8 cellular contexts compared by ENCODE assay signal in the genomic region with DNA sequence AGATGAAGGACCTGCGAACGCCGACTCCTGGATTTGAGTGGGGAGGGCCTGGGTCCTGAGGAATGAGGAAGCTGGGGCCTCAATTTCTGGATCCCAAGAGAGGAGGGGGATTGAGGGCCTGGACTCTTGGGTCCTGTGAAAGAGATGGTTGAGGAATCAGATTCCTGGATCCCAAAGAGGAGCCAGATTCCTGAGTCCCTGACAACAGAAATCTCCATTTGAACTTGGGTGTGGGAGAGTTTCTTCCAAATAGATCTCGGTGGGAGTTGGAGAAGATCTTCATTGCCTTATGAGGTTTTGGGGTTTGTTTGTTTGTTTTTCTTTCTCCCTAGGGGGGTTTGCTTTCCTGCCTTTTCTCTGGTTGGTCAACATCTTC. TPM values are rescaled to one million over a fixed set of nuclear protein-coding genes. Genes with fewer than 3 reads are reported as not detected.
DNase-seq lines count a peak whose midpoint lies in the region; ATAC-seq, FAIRE-seq and TF ChIP-seq lines count a peak whose summit lies in the region.

No MANE protein-coding gene starts in this region.

- CTCF ChIA-PET in OCI-LY7 (lab: Charles Lee; ENCODE audit: unreplicated experiment), result no interaction called here
- CTCF ChIA-PET in endothelial cell of umbilical vein (lab: Charles Lee), result interaction anchor here (1.0 to 1.9 kb wide), 3 partner anchors 10 to 28 kb away, joined by 3 to 7 read pairs (median 3); a partner anchor contains a TSS

- DNase-seq in CD14-positive monocyte (ENCODE audit: low spot score), result no peak
- no peak for DNase-seq in OCI-LY7 (ENCODE audit: low spot score)
- DNase-seq in endothelial cell of umbilical vein (ENCODE audit: low read depth, low spot score), result no peak
- no peak for DNase-seq in SHP77 (lab: John Stamatoyannopoulos, UW)
- DNase-seq in amniotic stem cell (lab: John Stamatoyannopoulos, UW), result no peak

- peaks cover 0 to 3% (median 0%) of the 10 kb centered on the region in 3 donors for H3K27me3 Mint-ChIP-seq in CD14-positive monocyte (ENCODE audit: low read depth in 3 of 3)

- H3K9me3 Mint-ChIP-seq in CD14-positive monocyte, result no peaks in the 10 kb centered on the region

- H3K9me1 ChIP-seq in endothelial cell of umbilical vein (replicated peaks; ENCODE audit: control insufficient read depth, extremely low read depth, insufficient read depth, low read length), result no peaks in the 10 kb centered on the region

- no peak overlapping the region; the same call in 1 of the 2 replicates for H2AFZ ChIP-seq in OCI-LY7 (ENCODE audit: low read length)
- H2AFZ ChIP-seq in endothelial cell of umbilical vein (ENCODE audit: low read depth, low read length), result no peak overlapping the region

- TF ChIP-seq POLR2A in endothelial cell of umbilical vein (IDR thresholded peaks at IDR 0.05; ENCODE audit: low read depth, low read length), result no peak

- H4K20me1 ChIP-seq in OCI-LY7 (ENCODE audit: insufficient read depth, low read length), result no peaks in the 10 kb centered on the region
- H4K20me1 ChIP-seq in endothelial cell of umbilical vein (replicated peaks; ENCODE audit: control insufficient read depth, extremely low read depth, insufficient read depth, low read length), result no peaks in the 10 kb centered on the region

- H3K27ac Mint-ChIP-seq in CD14-positive monocyte, result peak overlapping the region; percentile 100

- peak overlapping the region; percentile 82 for H3K9ac ChIP-seq in endothelial cell of umbilical vein (replicated peaks; ENCODE audit: extremely low read depth, insufficient read depth, low read length)

- FAIRE-seq in endothelial cell of umbilical vein (lab: Jason Lieb, UNC), result no peak

- BruUV-seq in OCI-LY7 (replicated peaks; lab: Mats Ljungman, UMichigan) (no TSS peak), endothelial cell of umbilical vein (replicated peaks; lab: Mats Ljungman, UMichigan) (no TSS peak)

- intact Hi-C loops in CD14-positive monocyte (cut with micrococcal nuclease), result loop anchor here (5.0 to 10.0 kb wide), 8 partner anchors 101 to 1589 kb away; a partner anchor contains a TSS
- intact Hi-C loops in OCI-LY7 (cut with micrococcal nuclease; ENCODE audit: unreplicated experiment), result loop anchor here (10.0 kb wide), 1 partner anchor 1311 kb away; no protein-coding TSS in a partner anchor
- intact Hi-C loops in endothelial cell of umbilical vein (cut with micrococcal nuclease), result no loop called here

- H3K79me2 ChIP-seq in OCI-LY7 (ENCODE audit: insufficient read depth, low read depth, low read length), result peaks cover 14% of the 10 kb centered on the region; the same call in 1 of the 2 replicates
- H3K79me2 ChIP-seq in endothelial cell of umbilical vein (ENCODE audit: control insufficient read depth, insufficient read depth, low read length), result peaks cover 22% of the 10 kb centered on the region

- TF ChIP-seq CTCF in CD14-positive monocyte (IDR thresholded peaks at IDR 0.05) (no peak), OCI-LY7 (conservative IDR thresholded peaks at IDR 0.05; ENCODE audit: low read length) (no peak), endothelial cell of umbilical vein (IDR thresholded peaks at IDR 0.05; ENCODE audit: extremely low read depth in 1 of 2, insufficient read depth in 1 of 2, low read depth in 1 of 2, low read length in 2 of 2) (no peak), neutrophil (IDR thresholded peaks at IDR 0.05) (no peak)

- peak overlapping the region; percentile 86 for H3K27ac ChIP-seq in OCI-LY7 (ENCODE audit: low read depth, low read length, poor library complexity, severe bottlenecking)
- peak overlapping the region; percentile 88 for H3K27ac ChIP-seq in endothelial cell of umbilical vein (ENCODE audit: insufficient read depth, low read depth, low read length)
- H3K27ac ChIP-seq in neutrophil, result peak overlapping the region; percentile 96

- peaks cover 9 to 14% of the 10 kb centered on the region in 2 donors for H3K36me3 Mint-ChIP-seq in CD14-positive monocyte

- H3K9me3 ChIP-seq in OCI-LY7 (ENCODE audit: low read length) (no peaks in the 10 kb centered on the region), endothelial cell of umbilical vein (replicated peaks; ENCODE audit: control insufficient read depth, insufficient read depth, low read length) (no peaks in the 10 kb centered on the region), neutrophil (no peaks in the 10 kb centered on the region)

- H3K4me2 ChIP-seq in OCI-LY7 (ENCODE audit: low read length) (peak overlapping the region; percentile 86), endothelial cell of umbilical vein (ENCODE audit: insufficient read depth, low read length) (peak overlapping the region; percentile 87)

- peaks cover 51% of the 10 kb centered on the region for H3K4me1 Mint-ChIP-seq in CD14-positive monocyte

- POLR2A ChIA-PET in OCI-LY7 (lab: Charles Lee) (interaction anchor here (0.5 to 1.0 kb wide), 5 partner anchors 34 to 608 kb away, joined by 3 to 4 read pairs (median 3); a partner anchor contains a TSS), endothelial cell of umbilical vein (lab: Charles Lee) (interaction anchor here (0.7 to 0.8 kb wide), 2 partner anchors 17 to 185 kb away, joined by 4 to 7 read pairs; no protein-coding TSS in a partner anchor)

- H3K4me3 Mint-ChIP-seq in CD14-positive monocyte, result peak overlapping the region; percentile 95

- H3K4me1 ChIP-seq in OCI-LY7 (ENCODE audit: insufficient read depth, low read length, poor library complexity, severe bottlenecking) (peaks cover 55% of the 10 kb centered on the region), endothelial cell of umbilical vein (ENCODE audit: control insufficient read depth, extremely low read depth, insufficient read depth, low read length) (peaks cover 20% of the 10 kb centered on the region), neutrophil (ENCODE audit: control insufficient read depth in 1 of 2, insufficient read depth in 1 of 2, low read depth in 1 of 2, low read length in 1 of 2) (peaks cover 62 to 70% of the 10 kb centered on the region in 2 experiments)

- dilution Hi-C loops in endothelial cell of umbilical vein (cut with MboI; ENCODE audit: extremely low pct_ligation_motif_present, low sequenced_read_pairs), result no loop called here

- no peaks in the 10 kb centered on the region for H3K9me2 ChIP-seq in OCI-LY7 (ENCODE audit: insufficient read depth, low read length)

- H3K4me3 ChIP-seq in OCI-LY7 (ENCODE audit: low read depth, low read length, poor library complexity, severe bottlenecking), result peak overlapping the region; percentile 78
- peak overlapping the region; percentile 56 to 87 (median 73) for H3K4me3 ChIP-seq in endothelial cell of umbilical vein (replicated peaks in 1 of 3; ENCODE audit: insufficient read depth in 1 of 3, low read depth in 1 of 3, low read length in 3 of 3)
- peak overlapping the region; percentile 74 to 83 for H3K4me3 ChIP-seq in neutrophil (ENCODE audit: low read depth in 1 of 2, low read length in 1 of 2)

- ATAC-seq in GM18519 (IDR thresholded peaks at IDR 0.05; ENCODE audit: low FRiP score, unreplicated experiment) (no peak), GM19328 (IDR thresholded peaks at IDR 0.05; ENCODE audit: unreplicated experiment) (no peak)

- H3K27me3 ChIP-seq in endothelial cell of umbilical vein (ENCODE audit: control insufficient read depth in 2 of 2, insufficient read depth in 2 of 2, low read length in 2 of 2), result no peaks in the 10 kb centered on the region
- H3K27me3 ChIP-seq in neutrophil, result no peaks in the 10 kb centered on the region

- H3K36me3 ChIP-seq in OCI-LY7 (ENCODE audit: insufficient read depth, low read length) (no peaks in the 10 kb centered on the region; the same call in 1 of the 2 replicates), endothelial cell of umbilical vein (ENCODE audit: control insufficient read depth in 2 of 2, extremely low read depth in 1 of 2, insufficient read depth in 2 of 2, low read length in 2 of 2) (no peaks in the 10 kb centered on the region), neutrophil (no peaks in the 10 kb centered on the region)

RNA-seq across cellular contexts. Expression of a gene that starts 0.6 kb away (rescaled TPM):
- polyA plus RNA-seq in CD14-positive monocyte (100 to 1,000 TPM; 129 to 149 TPM), endothelial cell of umbilical vein (60.0 and 86.8 TPM in 2 replicates)
- total RNA-seq in OCI-LY7 (2014; rRNA removed; shearing (Covaris generic)), result 20.8 and 25.7 TPM in 2 replicates
- total RNA-seq in OCI-LY7 (2022) (51.0 and 53.7 TPM in 2 replicates), endothelial cell of umbilical vein (65.6 and 70.1 TPM in 2 replicates)
- polyA plus RNA-seq in endothelial cell of umbilical vein (2011; cell fraction: cytosol; rRNA removed), result 47.8 and 53.4 TPM in 2 replicates
- 21.6 and 24.9 TPM in 2 replicates for polyA plus RNA-seq in endothelial cell of umbilical vein (2011; cell fraction: nucleus; rRNA removed)
- 72.2 and 84.2 TPM in 2 replicates for polyA plus RNA-seq in endothelial cell of umbilical vein (2012)
- polyA minus RNA-seq in endothelial cell of umbilical vein, result 55.3 and 57.8 TPM in 2 replicates
- polyA minus RNA-seq in endothelial cell of umbilical vein (2011; cell fraction: cytosol; rRNA and poly(A)+ RNA removed), result 12.5 TPM
- polyA minus RNA-seq in endothelial cell of umbilical vein (2011; cell fraction: nucleus; rRNA and poly(A)+ RNA removed), result 4.0 and 5.7 TPM in 2 replicates

RNA-seq across cellular contexts. Expression of a gene that starts 0.9 kb away (rescaled TPM):
- 1 to 10 TPM; 6.2 to 8.7 TPM for polyA plus RNA-seq in CD14-positive monocyte
- 16.1 and 33.6 TPM in 2 replicates for total RNA-seq in OCI-LY7 (2014; rRNA removed; shearing (Covaris generic))
- total RNA-seq in OCI-LY7 (2022), result 35.2 and 37.5 TPM in 2 replicates
- 5.6 and 10.5 TPM in 2 replicates for total RNA-seq in endothelial cell of umbilical vein
- 13.5 and 15.0 TPM in 2 replicates for polyA plus RNA-seq in endothelial cell of umbilical vein
- 8.4 and 10.2 TPM in 2 replicates for polyA plus RNA-seq in endothelial cell of umbilical vein (2011; cell fraction: cytosol; rRNA removed)
- polyA plus RNA-seq in endothelial cell of umbilical vein (2011; cell fraction: nucleus; rRNA removed), result 42.0 and 48.4 TPM in 2 replicates
- polyA plus RNA-seq in endothelial cell of umbilical vein (2012), result 7.9 and 8.9 TPM in 2 replicates
- 6.2 and 7.0 TPM in 2 replicates for polyA minus RNA-seq in endothelial cell of umbilical vein
- polyA minus RNA-seq in endothelial cell of umbilical vein (2011; cell fraction: cytosol; rRNA and poly(A)+ RNA removed), result 6.1 TPM
- polyA minus RNA-seq in endothelial cell of umbilical vein (2011; cell fraction: nucleus; rRNA and poly(A)+ RNA removed), result 8.8 and 11.3 TPM in 2 replicates

RNA-seq across cellular contexts. Expression of a gene that starts 2.3 kb away (rescaled TPM):
- polyA plus RNA-seq in CD14-positive monocyte (1 to 10 TPM; 5.6 to 7.2 TPM), endothelial cell of umbilical vein (21.4 and 21.9 TPM in 2 replicates)
- total RNA-seq in OCI-LY7 (2014; rRNA removed; shearing (Covaris generic)), result 6.0 and 11.6 TPM in 2 replicates
- total RNA-seq in OCI-LY7 (2022) (11.7 and 20.0 TPM in 2 replicates), endothelial cell of umbilical vein (11.3 and 15.5 TPM in 2 replicates)
- 13.8 and 16.6 TPM in 2 replicates for polyA plus RNA-seq in endothelial cell of umbilical vein (2011; cell fraction: cytosol; rRNA removed)
- 39.5 and 46.4 TPM in 2 replicates for polyA plus RNA-seq in endothelial cell of umbilical vein (2011; cell fraction: nucleus; rRNA removed)
- 15.6 and 16.3 TPM in 2 replicates for polyA plus RNA-seq in endothelial cell of umbilical vein (2012)
- 8.6 and 11.0 TPM in 2 replicates for polyA minus RNA-seq in endothelial cell of umbilical vein
- 6.6 TPM for polyA minus RNA-seq in endothelial cell of umbilical vein (2011; cell fraction: cytosol; rRNA and poly(A)+ RNA removed)
- 11.9 and 16.5 TPM in 2 replicates for polyA minus RNA-seq in endothelial cell of umbilical vein (2011; cell fraction: nucleus; rRNA and poly(A)+ RNA removed)

RNA-seq across cellular contexts. Expression of a gene that starts 3.8 kb away (rescaled TPM):
- polyA plus RNA-seq in CD14-positive monocyte (100 to 1,000 TPM; 119 to 144 TPM), endothelial cell of umbilical vein (7.6 and 11.8 TPM in 2 replicates)
- 8.5 and 11.4 TPM in 2 replicates for total RNA-seq in OCI-LY7 (2014; rRNA removed; shearing (Covaris generic))
- total RNA-seq in OCI-LY7 (2022) (18.3 and 21.5 TPM in 2 replicates), endothelial cell of umbilical vein (2.6 and 3.4 TPM in 2 replicates)
- polyA plus RNA-seq in endothelial cell of umbilical vein (2011; cell fraction: cytosol; rRNA removed), result 2.3 and 4.5 TPM in 2 replicates
- 3.4 and 4.9 TPM in 2 replicates for polyA plus RNA-seq in endothelial cell of umbilical vein (2011; cell fraction: nucleus; rRNA removed)
- 2.8 and 3.8 TPM in 2 replicates for polyA plus RNA-seq in endothelial cell of umbilical vein (2012)
- polyA minus RNA-seq in endothelial cell of umbilical vein, result 1.1 and 2.8 TPM in 2 replicates
- polyA minus RNA-seq in endothelial cell of umbilical vein (2011; cell fraction: cytosol; rRNA and poly(A)+ RNA removed), result 5.9 TPM
- 0.96 and 1.7 TPM in 2 replicates for polyA minus RNA-seq in endothelial cell of umbilical vein (2011; cell fraction: nucleus; rRNA and poly(A)+ RNA removed)

RNA-seq across cellular contexts. Expression of a gene that starts 10.8 kb away (rescaled TPM):
- polyA plus RNA-seq in CD14-positive monocyte (not detected), endothelial cell of umbilical vein (2.3 and 3.4 TPM in 2 replicates)
- total RNA-seq in OCI-LY7 (2014; rRNA removed; shearing (Covaris generic)), result not detected in 2 replicates
- total RNA-seq in OCI-LY7 (2022) (1.7 and 1.8 TPM in 2 replicates), endothelial cell of umbilical vein (2.7 and 6.2 TPM in 2 replicates)
- 2.1 and 3.1 TPM in 2 replicates for polyA plus RNA-seq in endothelial cell of umbilical vein (2011; cell fraction: cytosol; rRNA removed)
- polyA plus RNA-seq in endothelial cell of umbilical vein (2011; cell fraction: nucleus; rRNA removed), result 0.53 and 1.1 TPM in 2 replicates
- polyA plus RNA-seq in endothelial cell of umbilical vein (2012), result 9.0 and 24.4 TPM in 2 replicates
- polyA minus RNA-seq in endothelial cell of umbilical vein, result 0.74 and 1.4 TPM in 2 replicates
- polyA minus RNA-seq in endothelial cell of umbilical vein (2011; cell fraction: cytosol; rRNA and poly(A)+ RNA removed), result 1.3 TPM
- 0.67 and 1.2 TPM in 2 replicates for polyA minus RNA-seq in endothelial cell of umbilical vein (2011; cell fraction: nucleus; rRNA and poly(A)+ RNA removed)
